12 cellular contexts compared by ENCODE assay signal in genomic region chr2:98175811-98176210, GRCh38.
DNase-seq lines count a peak whose midpoint lies in the region; ATAC-seq lines count a peak whose summit lies in the region.
"Had no signal": no experiment of that assay in that cellular context is flagged by ENCODE, and none has a peak within 500 bp of the region (broad histone marks: within the 10 kb centered on the region; RNA-seq: fewer than 3 reads in every experiment).

No MANE protein-coding gene starts in this region.

- no peaks in the 10 kb centered on the region for H3K9me3 Mint-ChIP-seq in activated T-cell treated with anti-CD3 and anti-CD28 coated beads, Interleukin-2, amount 50 U/mL, for 72 hours
- no peaks in the 10 kb centered on the region for H3K9me3 Mint-ChIP-seq in activated T-cell treated with anti-CD3 and anti-CD28 coated beads, Interleukin-2, amount 50 U/mL, for 24 hours
- no peaks in the 10 kb centered on the region for H3K9me3 Mint-ChIP-seq in stimulated activated naive CD8-positive, alpha-beta T cell treated with anti-CD3 and anti-CD28 coated beads, Interleukin-15, amount 100 ng/mL, for 72 hours

- no peaks in the 10 kb centered on the region for H3K4me1 Mint-ChIP-seq in activated T-cell treated with anti-CD3 and anti-CD28 coated beads, Interleukin-2, amount 50 U/mL, for 72 hours (ENCODE audit: low read depth)
- no peaks in the 10 kb centered on the region for H3K4me1 Mint-ChIP-seq in activated T-cell treated with anti-CD3 and anti-CD28 coated beads, Interleukin-2, amount 50 U/mL, for 24 hours (ENCODE audit: low read depth)
- no peaks in the 10 kb centered on the region for H3K4me1 Mint-ChIP-seq in stimulated activated naive CD8-positive, alpha-beta T cell treated with anti-CD3 and anti-CD28 coated beads, Interleukin-15, amount 100 ng/mL, for 72 hours

- DNase-seq in activated T-cell treated with anti-CD3 and anti-CD28 coated beads, Interleukin-2, amount 50 U/mL, for 72 hours = peak; percentile 7 to 12
- no peak for DNase-seq in activated T-cell treated with anti-CD3 and anti-CD28 coated beads, Interleukin-2, amount 50 U/mL, for 24 hours
- DNase-seq in NCI-H82 treated with DMSO at 0.1 percent for 48 hours (lab: John Stamatoyannopoulos, UW; ENCODE audit: unreplicated experiment) = peak; percentile 2
- no peak for DNase-seq in Right ventricle myocardium superior
- DNase-seq in stimulated activated naive CD8-positive, alpha-beta T cell treated with anti-CD3 and anti-CD28 coated beads, Interleukin-15, amount 100 ng/mL, for 72 hours = no peak
- DNase-seq in D341Med (ENCODE audit: low spot score) = no peak
- no peak for DNase-seq in HuH-7 (ENCODE audit: low spot score)
- DNase-seq: activated CD8-positive, alpha-beta memory T cell treated with anti-CD3 and anti-CD28 coated beads, Interleukin-2, amount 50 U/mL, for 48 hours; central memory CD4-positive, alpha-beta T cell; MV-4-11 had no signal

- H3K36me3 Mint-ChIP-seq in activated T-cell treated with anti-CD3 and anti-CD28 coated beads, Interleukin-2, amount 50 U/mL, for 72 hours (ENCODE audit: insufficient read depth in 2 of 2) = no peaks in the 10 kb centered on the region
- H3K36me3 Mint-ChIP-seq in activated T-cell treated with anti-CD3 and anti-CD28 coated beads, Interleukin-2, amount 50 U/mL, for 24 hours (ENCODE audit: low read depth) = no peaks in the 10 kb centered on the region

- peak in 1 of 2 donors; percentile 41 for ATAC-seq in activated T-cell treated with anti-CD3 and anti-CD28 coated beads, Interleukin-2, amount 50 U/mL, for 72 hours (replicated peaks in 1 of 2)
- peak; percentile 47 for ATAC-seq in Right ventricle myocardium superior (ENCODE audit: poor library complexity)
- ATAC-seq in stimulated activated naive CD8-positive, alpha-beta T cell treated with anti-CD3 and anti-CD28 coated beads, Interleukin-15, amount 100 ng/mL, for 72 hours = peak; percentile 78
- ATAC-seq in GM21737 (IDR thresholded peaks at IDR 0.05; ENCODE audit: unreplicated experiment) = no peak
- ATAC-seq: gastroesophageal sphincter had no signal

- no peak overlapping the region for H3K27ac Mint-ChIP-seq in activated T-cell treated with anti-CD3 and anti-CD28 coated beads, Interleukin-2, amount 50 U/mL, for 72 hours
- H3K27ac Mint-ChIP-seq in activated T-cell treated with anti-CD3 and anti-CD28 coated beads, Interleukin-2, amount 50 U/mL, for 24 hours = no peak overlapping the region
- no peak overlapping the region for H3K27ac Mint-ChIP-seq in stimulated activated naive CD8-positive, alpha-beta T cell treated with anti-CD3 and anti-CD28 coated beads, Interleukin-15, amount 100 ng/mL, for 72 hours

- intact Hi-C loops in Right ventricle myocardium superior (cut with DNase I) = no loop called here

- no peak overlapping the region for H3K4me3 Mint-ChIP-seq in activated T-cell treated with anti-CD3 and anti-CD28 coated beads, Interleukin-2, amount 50 U/mL, for 72 hours
- H3K4me3 Mint-ChIP-seq in activated T-cell treated with anti-CD3 and anti-CD28 coated beads, Interleukin-2, amount 50 U/mL, for 24 hours = no peak overlapping the region
- no peak overlapping the region for H3K4me3 Mint-ChIP-seq in stimulated activated naive CD8-positive, alpha-beta T cell treated with anti-CD3 and anti-CD28 coated beads, Interleukin-15, amount 100 ng/mL, for 72 hours

- H3K27me3 Mint-ChIP-seq in activated T-cell treated with anti-CD3 and anti-CD28 coated beads, Interleukin-2, amount 50 U/mL, for 72 hours (ENCODE audit: low read depth) = peaks cover 83% of the 10 kb centered on the region
- H3K27me3 Mint-ChIP-seq in activated T-cell treated with anti-CD3 and anti-CD28 coated beads, Interleukin-2, amount 50 U/mL, for 24 hours = peaks cover 63% of the 10 kb centered on the region
- peaks cover 89% of the 10 kb centered on the region for H3K27me3 Mint-ChIP-seq in stimulated activated naive CD8-positive, alpha-beta T cell treated with anti-CD3 and anti-CD28 coated beads, Interleukin-15, amount 100 ng/mL, for 72 hours

Comparison
In these comparisons a context has a peak if more than half of its experiments do, and no peak if none do; other contexts are left out.
1. DNase-seq: peak in activated T-cell treated with anti-CD3 and anti-CD28 coated beads, Interleukin-2, amount 50 U/mL, for 72 hours (2 of 2) and NCI-H82 treated with DMSO at 0.1 percent for 48 hours (single experiment); none in activated T-cell treated with anti-CD3 and anti-CD28 coated beads, Interleukin-2, amount 50 U/mL, for 24 hours (single experiment), Right ventricle myocardium superior (single experiment), stimulated activated naive CD8-positive, alpha-beta T cell treated with anti-CD3 and anti-CD28 coated beads, Interleukin-15, amount 100 ng/mL, for 72 hours (0 of 2), D341Med (single experiment) and HuH-7 (single experiment).